Comparison of ENCODE assay signal across 2 cellular contexts in the genomic region with DNA sequence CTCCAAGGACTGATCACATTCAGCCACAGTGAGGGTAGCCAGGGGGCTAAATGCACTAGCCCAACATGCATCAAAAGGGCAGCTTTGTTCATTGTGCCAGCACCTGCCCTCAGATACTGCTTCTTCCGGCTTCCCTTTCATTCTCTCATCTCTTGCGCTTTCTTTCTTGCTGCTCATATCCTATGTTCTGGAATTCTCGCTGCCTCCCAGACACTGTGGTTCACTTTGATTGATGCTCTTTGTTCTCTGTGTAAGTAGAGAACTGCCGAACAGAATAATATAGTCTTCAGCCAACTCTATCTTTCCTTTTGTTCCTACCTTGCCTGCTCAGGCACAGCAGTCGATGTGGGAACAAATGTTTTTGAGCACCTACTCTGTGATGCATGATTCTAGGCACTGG.
TF ChIP-seq lines count a peak whose summit lies in the region.

No MANE protein-coding gene starts in this region.

TF ChIP-seq in GM23338, 12 proteins besides CTCF, POLR2A, EP300 and RAD21 (continued from another document):
- TF ChIP-seq JUNB (IDR thresholded peaks at IDR 0.05; ENCODE audit: unreplicated experiment), result no peak
- TF ChIP-seq, protein P1, sequence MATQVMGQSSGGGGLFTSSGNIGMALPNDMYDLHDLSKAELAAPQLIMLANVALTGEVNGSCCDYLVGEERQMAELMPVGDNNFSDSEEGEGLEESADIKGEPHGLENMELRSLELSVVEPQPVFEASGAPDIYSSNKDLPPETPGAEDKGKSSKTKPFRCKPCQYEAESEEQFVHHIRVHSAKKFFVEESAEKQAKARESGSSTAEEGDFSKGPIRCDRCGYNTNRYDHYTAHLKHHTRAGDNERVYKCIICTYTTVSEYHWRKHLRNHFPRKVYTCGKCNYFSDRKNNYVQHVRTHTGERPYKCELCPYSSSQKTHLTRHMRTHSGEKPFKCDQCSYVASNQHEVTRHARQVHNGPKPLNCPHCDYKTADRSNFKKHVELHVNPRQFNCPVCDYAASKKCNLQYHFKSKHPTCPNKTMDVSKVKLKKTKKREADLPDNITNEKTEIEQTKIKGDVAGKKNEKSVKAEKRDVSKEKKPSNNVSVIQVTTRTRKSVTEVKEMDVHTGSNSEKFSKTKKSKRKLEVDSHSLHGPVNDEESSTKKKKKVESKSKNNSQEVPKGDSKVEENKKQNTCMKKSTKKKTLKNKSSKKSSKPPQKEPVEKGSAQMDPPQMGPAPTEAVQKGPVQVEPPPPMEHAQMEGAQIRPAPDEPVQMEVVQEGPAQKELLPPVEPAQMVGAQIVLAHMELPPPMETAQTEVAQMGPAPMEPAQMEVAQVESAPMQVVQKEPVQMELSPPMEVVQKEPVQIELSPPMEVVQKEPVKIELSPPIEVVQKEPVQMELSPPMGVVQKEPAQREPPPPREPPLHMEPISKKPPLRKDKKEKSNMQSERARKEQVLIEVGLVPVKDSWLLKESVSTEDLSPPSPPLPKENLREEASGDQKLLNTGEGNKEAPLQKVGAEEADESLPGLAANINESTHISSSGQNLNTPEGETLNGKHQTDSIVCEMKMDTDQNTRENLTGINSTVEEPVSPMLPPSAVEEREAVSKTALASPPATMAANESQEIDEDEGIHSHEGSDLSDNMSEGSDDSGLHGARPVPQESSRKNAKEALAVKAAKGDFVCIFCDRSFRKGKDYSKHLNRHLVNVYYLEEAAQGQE (IDR thresholded peaks at IDR 0.05; ENCODE audit: unreplicated experiment), result no peak
- TF ChIP-seq, protein P2, sequence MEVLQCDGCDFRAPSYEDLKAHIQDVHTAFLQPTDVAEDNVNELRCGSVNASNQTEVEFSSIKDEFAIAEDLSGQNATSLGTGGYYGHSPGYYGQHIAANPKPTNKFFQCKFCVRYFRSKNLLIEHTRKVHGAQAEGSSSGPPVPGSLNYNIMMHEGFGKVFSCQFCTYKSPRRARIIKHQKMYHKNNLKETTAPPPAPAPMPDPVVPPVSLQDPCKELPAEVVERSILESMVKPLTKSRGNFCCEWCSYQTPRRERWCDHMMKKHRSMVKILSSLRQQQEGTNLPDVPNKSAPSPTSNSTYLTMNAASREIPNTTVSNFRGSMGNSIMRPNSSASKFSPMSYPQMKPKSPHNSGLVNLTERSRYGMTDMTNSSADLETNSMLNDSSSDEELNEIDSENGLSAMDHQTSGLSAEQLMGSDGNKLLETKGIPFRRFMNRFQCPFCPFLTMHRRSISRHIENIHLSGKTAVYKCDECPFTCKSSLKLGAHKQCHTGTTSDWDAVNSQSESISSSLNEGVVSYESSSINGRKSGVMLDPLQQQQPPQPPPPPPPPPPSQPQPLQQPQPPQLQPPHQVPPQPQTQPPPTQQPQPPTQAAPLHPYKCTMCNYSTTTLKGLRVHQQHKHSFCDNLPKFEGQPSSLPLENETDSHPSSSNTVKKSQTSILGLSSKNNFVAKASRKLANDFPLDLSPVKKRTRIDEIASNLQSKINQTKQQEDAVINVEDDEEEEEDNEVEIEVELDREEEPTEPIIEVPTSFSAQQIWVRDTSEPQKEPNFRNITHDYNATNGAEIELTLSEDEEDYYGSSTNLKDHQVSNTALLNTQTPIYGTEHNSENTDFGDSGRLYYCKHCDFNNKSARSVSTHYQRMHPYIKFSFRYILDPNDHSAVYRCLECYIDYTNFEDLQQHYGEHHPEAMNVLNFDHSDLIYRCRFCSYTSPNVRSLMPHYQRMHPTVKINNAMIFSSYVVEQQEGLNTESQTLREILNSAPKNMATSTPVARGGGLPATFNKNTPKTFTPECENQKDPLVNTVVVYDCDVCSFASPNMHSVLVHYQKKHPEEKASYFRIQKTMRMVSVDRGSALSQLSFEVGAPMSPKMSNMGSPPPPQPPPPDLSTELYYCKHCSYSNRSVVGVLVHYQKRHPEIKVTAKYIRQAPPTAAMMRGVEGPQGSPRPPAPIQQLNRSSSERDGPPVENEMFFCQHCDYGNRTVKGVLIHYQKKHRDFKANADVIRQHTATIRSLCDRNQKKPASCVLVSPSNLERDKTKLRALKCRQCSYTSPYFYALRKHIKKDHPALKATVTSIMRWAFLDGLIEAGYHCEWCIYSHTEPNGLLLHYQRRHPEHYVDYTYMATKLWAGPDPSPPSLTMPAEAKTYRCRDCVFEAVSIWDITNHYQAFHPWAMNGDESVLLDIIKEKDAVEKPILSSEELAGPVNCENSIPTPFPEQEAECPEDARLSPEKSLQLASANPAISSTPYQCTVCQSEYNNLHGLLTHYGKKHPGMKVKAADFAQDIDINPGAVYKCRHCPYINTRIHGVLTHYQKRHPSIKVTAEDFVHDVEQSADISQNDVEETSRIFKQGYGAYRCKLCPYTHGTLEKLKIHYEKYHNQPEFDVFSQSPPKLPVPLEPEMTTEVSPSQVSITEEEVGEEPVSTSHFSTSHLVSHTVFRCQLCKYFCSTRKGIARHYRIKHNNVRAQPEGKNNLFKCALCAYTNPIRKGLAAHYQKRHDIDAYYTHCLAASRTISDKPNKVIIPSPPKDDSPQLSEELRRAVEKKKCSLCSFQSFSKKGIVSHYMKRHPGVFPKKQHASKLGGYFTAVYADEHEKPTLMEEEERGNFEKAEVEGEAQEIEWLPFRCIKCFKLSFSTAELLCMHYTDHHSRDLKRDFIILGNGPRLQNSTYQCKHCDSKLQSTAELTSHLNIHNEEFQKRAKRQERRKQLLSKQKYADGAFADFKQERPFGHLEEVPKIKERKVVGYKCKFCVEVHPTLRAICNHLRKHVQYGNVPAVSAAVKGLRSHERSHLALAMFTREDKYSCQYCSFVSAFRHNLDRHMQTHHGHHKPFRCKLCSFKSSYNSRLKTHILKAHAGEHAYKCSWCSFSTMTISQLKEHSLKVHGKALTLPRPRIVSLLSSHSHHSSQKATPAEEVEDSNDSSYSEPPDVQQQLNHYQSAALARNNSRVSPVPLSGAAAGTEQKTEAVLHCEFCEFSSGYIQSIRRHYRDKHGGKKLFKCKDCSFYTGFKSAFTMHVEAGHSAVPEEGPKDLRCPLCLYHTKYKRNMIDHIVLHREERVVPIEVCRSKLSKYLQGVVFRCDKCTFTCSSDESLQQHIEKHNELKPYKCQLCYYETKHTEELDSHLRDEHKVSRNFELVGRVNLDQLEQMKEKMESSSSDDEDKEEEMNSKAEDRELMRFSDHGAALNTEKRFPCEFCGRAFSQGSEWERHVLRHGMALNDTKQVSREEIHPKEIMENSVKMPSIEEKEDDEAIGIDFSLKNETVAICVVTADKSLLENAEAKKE (CRISPR knock-in tag; IDR thresholded peaks at IDR 0.05), result no peak

TF ChIP-seq in neural cell, 6 proteins besides CTCF, POLR2A, EP300 and RAD21 (continued from another document):
- TF ChIP-seq, protein P1 (IDR thresholded peaks at IDR 0.05; ENCODE audit: borderline replicate concordance), result peak; percentile 92
- TF ChIP-seq POLR2AphosphoS5 (IDR thresholded peaks at IDR 0.05), result peak; percentile 22
- no peak for TF ChIP-seq MXI1 (conservative IDR thresholded peaks at IDR 0.05; ENCODE audit: poor library complexity, severe bottlenecking)
